Comparison of ENCODE assay signal across 15 cellular contexts in the genomic region with DNA sequence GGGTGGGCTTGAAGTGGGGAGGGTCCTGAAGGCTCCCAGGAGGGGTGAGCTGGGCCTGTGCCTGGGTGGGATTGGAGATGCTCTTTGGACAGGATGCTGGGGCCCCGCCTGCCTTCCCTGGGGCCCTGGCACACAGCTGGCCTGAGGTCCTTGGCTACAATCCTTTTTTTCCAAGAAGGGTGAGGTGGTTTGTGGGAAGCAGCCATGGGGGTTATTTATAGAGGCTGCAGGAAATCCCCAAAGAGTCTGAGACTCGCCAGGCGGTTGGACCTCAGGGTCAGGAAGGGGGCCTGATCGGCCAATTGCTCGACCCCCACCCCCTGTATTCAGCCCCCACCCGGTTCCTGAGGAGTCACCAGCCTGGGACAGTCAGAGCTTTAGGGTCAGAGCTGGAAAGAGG. TPM values are rescaled to one million over a fixed set of nuclear protein-coding genes. Genes with fewer than 3 reads are reported as not detected.
DNase-seq lines count a peak whose midpoint lies in the region; ATAC-seq and TF ChIP-seq lines count a peak whose summit lies in the region.
"Had no signal": no experiment of that assay in that cellular context is flagged by ENCODE, and none has a peak within 500 bp of the region (broad histone marks: within the 10 kb centered on the region; RNA-seq: fewer than 3 reads in every experiment).

No MANE protein-coding gene starts in this region.

- H3K9me3 ChIP-seq in AG04450 (ENCODE audit: control insufficient read depth, insufficient read depth, low read length) (no peaks in the 10 kb centered on the region; the same call in 1 of the 2 replicates), psoas muscle (no peaks in the 10 kb centered on the region)
- no peaks in the 10 kb centered on the region for H3K9me3 ChIP-seq in CD4-positive, alpha-beta T cell (ENCODE audit: control insufficient read depth, low read length)

- H3K36me3 Mint-ChIP-seq in naive thymus-derived CD8-positive, alpha-beta T cell, result peaks cover 0 to 2% (median 0%) of the 10 kb centered on the region in 3 donors
- H3K36me3 Mint-ChIP-seq in CD4-positive, alpha-beta T cell (ENCODE audit: low read depth), result no peaks in the 10 kb centered on the region
- peaks cover 6% of the 10 kb centered on the region for H3K36me3 Mint-ChIP-seq in nephron progenitor cell (ENCODE audit: low read depth)

- peak; percentile 40 for ATAC-seq in Right ventricle myocardium superior (ENCODE audit: poor library complexity)
- peak; percentile 72 to 84 (median 78) for ATAC-seq in psoas muscle
- ATAC-seq in naive thymus-derived CD8-positive, alpha-beta T cell, result no peak
- no peak for ATAC-seq in CD4-positive, alpha-beta T cell (ENCODE audit: poor library complexity)
- ATAC-seq: Panc1 had no signal

- peak overlapping the region; percentile 2 for H3K27ac ChIP-seq in AG04450 (ENCODE audit: low read depth, low read length)
- peak overlapping the region; percentile 37 for H3K27ac ChIP-seq in RWPE1
- peak overlapping the region; percentile 65 for H3K27ac ChIP-seq in psoas muscle
- H3K27ac ChIP-seq in CD4-positive, alpha-beta T cell (ENCODE audit: low read depth, low read length), result no peak overlapping the region
- H3K27ac ChIP-seq: cardiac muscle cell had no signal

- no peak overlapping the region for H3K27ac Mint-ChIP-seq in naive thymus-derived CD8-positive, alpha-beta T cell
- no peak overlapping the region for H3K27ac Mint-ChIP-seq in CD4-positive, alpha-beta T cell
- H3K27ac Mint-ChIP-seq in nephron progenitor cell, result no peak overlapping the region
- H3K27ac Mint-ChIP-seq: activated CD4-positive, alpha-beta memory T cell treated with anti-CD3 and anti-CD28 coated beads, Interleukin-2, amount 10 ng/mL, durations not matched to agents 7 days and 5 days had no signal

- 3 to 5% (median 4%) methylated on average over 6 of the region's 6 CpGs for WGBS in psoas muscle, 3 donors

- no peak overlapping the region for H3K4me3 ChIP-seq in AG04450 (ENCODE audit: low read depth, low read length)
- H3K4me3 ChIP-seq in psoas muscle, result no peak overlapping the region
- H3K4me3 ChIP-seq: cardiac muscle cell had no signal

- H3K27me3 ChIP-seq in AG04450 (ENCODE audit: control insufficient read depth, insufficient read depth, low read length) (peaks cover 8% of the 10 kb centered on the region), psoas muscle (ENCODE audit: insufficient read depth in 3 of 3, low read length in 2 of 3) (no peaks in the 10 kb centered on the region)
- peaks cover 18% of the 10 kb centered on the region for H3K27me3 ChIP-seq in CD4-positive, alpha-beta T cell (ENCODE audit: control insufficient read depth, insufficient read depth, low read length)
- H3K27me3 ChIP-seq: cardiac muscle cell had no signal

- POLR2A ChIA-PET in AG04450 (lab: Yijun Ruan, JAX), result no interaction called here
- POLR2A ChIA-PET in RWPE1 (lab: Yijun Ruan, JAX; ENCODE audit: low non-redundant PET), result no interaction called here
- POLR2A ChIA-PET in naive thymus-derived CD8-positive, alpha-beta T cell (lab: Charles Lee), result interaction anchor here (1.2 kb wide), 1 partner anchor 42 kb away, joined by 4 read pairs; no protein-coding TSS in a partner anchor
- POLR2A ChIA-PET in CD4-positive, alpha-beta T cell (lab: Charles Lee), result no interaction called here

- H3K4me3 Mint-ChIP-seq in naive thymus-derived CD8-positive, alpha-beta T cell, result no peak overlapping the region
- no peak overlapping the region for H3K4me3 Mint-ChIP-seq in CD4-positive, alpha-beta T cell
- H3K4me3 Mint-ChIP-seq in nephron progenitor cell, result no peak overlapping the region
- H3K4me3 Mint-ChIP-seq: activated CD4-positive, alpha-beta memory T cell treated with anti-CD3 and anti-CD28 coated beads, Interleukin-2, amount 10 ng/mL, durations not matched to agents 7 days and 5 days had no signal

- CTCF ChIA-PET in AG04450 (lab: Charles Lee), result interaction anchor here (1.0 to 5.6 kb wide), 5 partner anchors 12 to 119 kb away, joined by 3 to 87 read pairs (median 3); partner anchors contain the start of gene MVB12A
- CTCF ChIA-PET in RWPE1 (lab: Yijun Ruan, JAX), result interaction anchor here (2.4 kb wide), 1 partner anchor 39 kb away, joined by 12 read pairs; no protein-coding TSS in a partner anchor
- CTCF ChIA-PET in CD4-positive, alpha-beta T cell (lab: Charles Lee), result interaction anchor here (0.6 kb wide), 1 partner anchor 840 kb away, joined by 3 read pairs; no protein-coding TSS in a partner anchor

- peaks cover 10 to 38% (median 18%) of the 10 kb centered on the region in 5 donors for H3K27me3 Mint-ChIP-seq in naive thymus-derived CD8-positive, alpha-beta T cell
- H3K27me3 Mint-ChIP-seq in CD4-positive, alpha-beta T cell, result peaks cover 45% of the 10 kb centered on the region
- H3K27me3 Mint-ChIP-seq in nephron progenitor cell (ENCODE audit: low read depth, poor library complexity), result peaks cover 3% of the 10 kb centered on the region

- peaks cover 0 to 6% of the 10 kb centered on the region in 2 donors for H3K36me3 ChIP-seq in psoas muscle (ENCODE audit: insufficient read depth in 1 of 2, low read depth in 1 of 2)
- H3K36me3 ChIP-seq: cardiac muscle cell had no signal

- H3K9me3 Mint-ChIP-seq in naive thymus-derived CD8-positive, alpha-beta T cell, result no peaks in the 10 kb centered on the region
- H3K9me3 Mint-ChIP-seq in CD4-positive, alpha-beta T cell, result no peaks in the 10 kb centered on the region
- H3K9me3 Mint-ChIP-seq in nephron progenitor cell, result no peaks in the 10 kb centered on the region
- H3K9me3 Mint-ChIP-seq: activated CD4-positive, alpha-beta memory T cell treated with anti-CD3 and anti-CD28 coated beads, Interleukin-2, amount 10 ng/mL, durations not matched to agents 7 days and 5 days had no signal

- no peak for DNase-seq in AG04450 (ENCODE audit: low read depth, low spot score)
- no peak for DNase-seq in RWPE1 (ENCODE audit: low spot score)
- no peak for DNase-seq in Right ventricle myocardium superior
- DNase-seq in psoas muscle, result peak in 1 of 2 donors; percentile 47
- DNase-seq in naive thymus-derived CD8-positive, alpha-beta T cell, result no peak
- DNase-seq in CD4-positive, alpha-beta T cell, result no peak
- DNase-seq in GM10266 (ENCODE audit: extremely low spot score), result no peak
- no peak for DNase-seq in nephron progenitor cell
- DNase-seq: activated CD4-positive, alpha-beta memory T cell treated with anti-CD3 and anti-CD28 coated beads, Interleukin-2, amount 10 ng/mL, durations not matched to agents 7 days and 5 days; activated gamma-delta T cell; DMS153; NCI-H345; T-helper 9 cell had no signal

- peaks cover 5 to 13% (median 12%) of the 10 kb centered on the region in 4 donors for H3K4me1 Mint-ChIP-seq in naive thymus-derived CD8-positive, alpha-beta T cell
- H3K4me1 Mint-ChIP-seq in CD4-positive, alpha-beta T cell (ENCODE audit: low read depth), result peaks cover 5% of the 10 kb centered on the region
- peaks cover 50% of the 10 kb centered on the region for H3K4me1 Mint-ChIP-seq in nephron progenitor cell

- peaks cover 26% of the 10 kb centered on the region for H3K4me1 ChIP-seq in psoas muscle

- intact Hi-C loops in Right ventricle myocardium superior (cut with DNase I) (loop anchor here (5.0 kb wide), 1 partner anchor 40 kb away; no protein-coding TSS in a partner anchor), psoas muscle (cut with DNase I) (loop anchor here (1.0 to 5.0 kb wide), 2 partner anchors 39 to 120 kb away; no protein-coding TSS in a partner anchor)
- intact Hi-C loops in CD4-positive, alpha-beta T cell (cut with DNase I, micrococcal nuclease), result no loop called here

- TF ChIP-seq CTCF in AG04450 (IDR thresholded peaks at IDR 0.05; ENCODE audit: low read depth, low read length) (no peak), RWPE1 (conservative IDR thresholded peaks at IDR 0.05; ENCODE audit: low read depth) (no peak), psoas muscle (IDR thresholded peaks at IDR 0.05) (no peak), GM10266 (IDR thresholded peaks at IDR 0.05; ENCODE audit: control insufficient read depth, insufficient read depth, low read depth, missing control alignments) (no peak), nephron progenitor cell (IDR thresholded peaks at IDR 0.05) (no peak)
- TF ChIP-seq CTCF in CD4-positive, alpha-beta T cell (IDR thresholded peaks at IDR 0.05), result no peak

RNA-seq across cellular contexts. Expression of gene GTPBP3, which starts 10.0 kb away (rescaled TPM):
- 4.7 TPM in 2 replicates for polyA plus RNA-seq in AG04450 (2011; rRNA removed)
- polyA minus RNA-seq in AG04450 (2011; rRNA and poly(A)+ RNA removed), result 2.5 and 3.6 TPM in 2 replicates
- 9.3 TPM for total RNA-seq in Right ventricle myocardium superior
- 10 to 100 TPM in 3 of 4 donors, 1 to 10 TPM in 1; 9.6 to 11.0 (median 10.5) TPM for total RNA-seq in psoas muscle
- polyA plus RNA-seq in psoas muscle, result 10 to 100 TPM in 1 of 3 donors, 1 to 10 TPM in 2; 6.2 to 16.5 (median 8.8) TPM
- total RNA-seq in naive thymus-derived CD8-positive, alpha-beta T cell, result 10 to 100 TPM; 51.4 to 55.6 TPM
- 10 to 100 TPM in 2 of 3 donors, 1 to 10 TPM in 1; 6.6 to 13.6 (median 10.3) TPM for polyA plus RNA-seq in naive thymus-derived CD8-positive, alpha-beta T cell
- total RNA-seq in CD4-positive, alpha-beta T cell, result 10 to 100 TPM; 21.2 to 24.0 TPM

RNA-seq across cellular contexts. Expression of gene ANO8, which starts 12.7 kb away (rescaled TPM):
- polyA plus RNA-seq in AG04450 (2011; rRNA removed) (1.8 and 2.0 TPM in 2 replicates), psoas muscle (10 to 100 TPM in 1 of 3 donors, 1 to 10 TPM in 2; 1.5 to 13.0 (median 4.3) TPM)
- polyA minus RNA-seq in AG04450 (2011; rRNA and poly(A)+ RNA removed), result 2.2 and 2.5 TPM in 2 replicates
- total RNA-seq in Right ventricle myocardium superior (8.3 TPM), psoas muscle (10 to 100 TPM; 11.8 to 14.3 (median 12.9) TPM)
- total RNA-seq in naive thymus-derived CD8-positive, alpha-beta T cell, result 10 to 100 TPM; 15.7 to 18.4 TPM
- under 1 TPM; 0.08 to 0.29 (median 0.20) TPM for polyA plus RNA-seq in naive thymus-derived CD8-positive, alpha-beta T cell
- total RNA-seq in CD4-positive, alpha-beta T cell, result 10 to 100 TPM; 15.3 TPM

RNA-seq across cellular contexts. Expression of gene PLVAP, which starts 29.8 kb away (rescaled TPM):
- not detected in 2 replicates for polyA plus RNA-seq in AG04450 (2011; rRNA removed)
- polyA minus RNA-seq in AG04450 (2011; rRNA and poly(A)+ RNA removed), result not detected in 2 replicates
- 18.1 TPM for total RNA-seq in Right ventricle myocardium superior
- total RNA-seq in psoas muscle, result 10 to 100 TPM; 16.0 to 23.7 (median 16.3) TPM
- polyA plus RNA-seq in psoas muscle, result 10 to 100 TPM in 2 of 3 donors, 1 to 10 TPM in 1; 6.5 to 46.0 (median 14.5) TPM
- not detected for total RNA-seq in naive thymus-derived CD8-positive, alpha-beta T cell
- polyA plus RNA-seq in naive thymus-derived CD8-positive, alpha-beta T cell, result not detected
- not detected for total RNA-seq in CD4-positive, alpha-beta T cell
- total RNA-seq: activated CD4-positive, alpha-beta memory T cell treated with anti-CD3 and anti-CD28 coated beads, Interleukin-2, amount 10 ng/mL, durations not matched to agents 7 days and 5 days had no signal

RNA-seq across cellular contexts. Expression of gene DDA1, which starts 38.0 kb away (rescaled TPM):
- polyA plus RNA-seq in AG04450 (2011; rRNA removed) (38.7 and 40.7 TPM in 2 replicates), psoas muscle (10 to 100 TPM; 47.2 to 90.4 (median 75.0) TPM)
- 18.2 and 27.8 TPM in 2 replicates for polyA minus RNA-seq in AG04450 (2011; rRNA and poly(A)+ RNA removed)
- total RNA-seq in Right ventricle myocardium superior (27.4 TPM), psoas muscle (10 to 100 TPM; 21.5 to 35.4 (median 27.9) TPM)
- total RNA-seq in naive thymus-derived CD8-positive, alpha-beta T cell, result 10 to 100 TPM; 31.2 to 32.2 TPM
- 10 to 100 TPM; 23.7 to 32.6 (median 23.9) TPM for polyA plus RNA-seq in naive thymus-derived CD8-positive, alpha-beta T cell
- total RNA-seq in CD4-positive, alpha-beta T cell, result 10 to 100 TPM; 41.4 to 43.4 TPM

RNA-seq across cellular contexts. Expression of gene MRPL34, which starts 41.7 kb away (rescaled TPM):
- polyA plus RNA-seq in AG04450 (2011; rRNA removed) (23.2 and 24.3 TPM in 2 replicates), psoas muscle (100 to 1,000 TPM; 330 to 558 (median 365) TPM)
- 6.3 and 8.6 TPM in 2 replicates for polyA minus RNA-seq in AG04450 (2011; rRNA and poly(A)+ RNA removed)
- total RNA-seq in Right ventricle myocardium superior (224 TPM), psoas muscle (100 to 1,000 TPM; 105 to 217 (median 139) TPM)
- 10 to 100 TPM; 69.3 to 71.1 TPM for total RNA-seq in naive thymus-derived CD8-positive, alpha-beta T cell
- polyA plus RNA-seq in naive thymus-derived CD8-positive, alpha-beta T cell, result 100 to 1,000 TPM; 216 to 221 (median 221) TPM
- total RNA-seq in CD4-positive, alpha-beta T cell, result 10 to 100 TPM; 28.4 to 28.7 TPM

Comparison
In these comparisons a context has a peak if more than half of its experiments do, and no peak if none do; other contexts are left out.
1. ATAC-seq: peak in Right ventricle myocardium superior (single experiment) and psoas muscle (4 of 4); none in naive thymus-derived CD8-positive, alpha-beta T cell (0 of 2) and CD4-positive, alpha-beta T cell (single experiment).
2. RNA of gene PLVAP, which starts 29.8 kb away (total RNA-seq): 18.1 TPM in Right ventricle myocardium superior (single experiment) and 16.0 to 23.7 TPM in psoas muscle; not detected in CD4-positive, alpha-beta T cell and not detected in naive thymus-derived CD8-positive, alpha-beta T cell; every median in the first group is over 10 times any median in the second.
3. intact Hi-C loops: an anchor here in Right ventricle myocardium superior (5.0 kb wide) and psoas muscle (1.0 to 5.0 kb wide); none called in CD4-positive, alpha-beta T cell.